In genomic region chr6:140677781-140678528, GRCh38 we compare ENCODE assay signal across 20 cellular contexts.
"Had no signal": no experiment of that assay in that cellular context is flagged by ENCODE, and none has a peak within 500 bp of the region (broad histone marks: within the 10 kb centered on the region; RNA-seq: fewer than 3 reads in every experiment).

No MANE protein-coding gene starts in this region.

- H3K27ac ChIP-seq: dorsolateral prefrontal cortex, left ventricle myocardium inferior, ovary had no signal

- H3K9me3 ChIP-seq: left ventricle myocardium inferior, ovary had no signal

- H3K27ac Mint-ChIP-seq: activated CD8-positive, alpha-beta memory T cell treated with anti-CD3 and anti-CD28 coated beads, Interleukin-2, amount 10 ng/mL, durations not matched to agents 7 days and 5 days; activated naive CD4-positive, alpha-beta T cell treated with anti-CD3 and anti-CD28 coated beads, Interleukin-2, amount 50 U/mL, for 72 hours; activated T-cell treated with anti-CD3 and anti-CD28 coated beads, Interleukin-2, amount 50 U/mL, for 24 hours; memory B cell; stimulated activated naive CD8-positive, alpha-beta T cell treated with anti-CD3 and anti-CD28 coated beads, Interleukin-15, amount 100 ng/mL, for 72 hours had no signal

- FAIRE-seq: islet of Langerhans, urothelium cell line had no signal

- H3K9me3 Mint-ChIP-seq: activated naive CD4-positive, alpha-beta T cell treated with anti-CD3 and anti-CD28 coated beads, Interleukin-2, amount 50 U/mL, for 72 hours; activated T-cell treated with anti-CD3 and anti-CD28 coated beads, Interleukin-2, amount 50 U/mL, for 24 hours had no signal

- H3K36me3 Mint-ChIP-seq: activated CD8-positive, alpha-beta memory T cell treated with anti-CD3 and anti-CD28 coated beads, Interleukin-2, amount 10 ng/mL, durations not matched to agents 7 days and 5 days; activated naive CD4-positive, alpha-beta T cell treated with anti-CD3 and anti-CD28 coated beads, Interleukin-2, amount 50 U/mL, for 72 hours; brain had no signal

- DNase-seq: activated CD4-positive, alpha-beta T cell treated with anti-CD3 and anti-CD28 coated beads, Interleukin-2, amount 50 U/mL, for 4 hours; activated CD4-positive, CD25-positive, alpha-beta regulatory T cell treated with anti-CD3 and anti-CD28 coated beads, Interleukin-2, amount 50 U/mL, for 72 hours; activated CD8-positive, alpha-beta memory T cell treated with anti-CD3 and anti-CD28 coated beads, Interleukin-2, amount 10 ng/mL, durations not matched to agents 7 days and 5 days; activated effector memory CD4-positive, alpha-beta T cell treated with anti-CD3 and anti-CD28 coated beads, Interleukin-2, amount 50 U/mL, for 16 hours; activated T-cell treated with anti-CD3 and anti-CD28 coated beads, Interleukin-2, amount 50 U/mL, for 24 hours; amygdala; cerebellar nuclear complex; dorsolateral prefrontal cortex; foreskin fibroblast; left ventricle myocardium inferior; ovary; stimulated activated CD4-positive, alpha-beta T cell treated with anti-CD3 and anti-CD28 coated beads, Interleukin-15, amount 100 ng/mL, for 24 hours; stimulated activated CD4-positive, alpha-beta T cell treated with anti-CD3 and anti-CD28 coated beads, Interleukin-4, amount 100 ng/mL, for 24 hours; stimulated activated naive CD8-positive, alpha-beta T cell treated with anti-CD3 and anti-CD28 coated beads, Interleukin-15, amount 100 ng/mL, for 72 hours had no signal

- H3K36me3 ChIP-seq: left ventricle myocardium inferior, ovary had no signal

- ATAC-seq: activated CD8-positive, alpha-beta memory T cell treated with anti-CD3 and anti-CD28 coated beads, Interleukin-2, amount 10 ng/mL, durations not matched to agents 7 days and 5 days; activated naive CD4-positive, alpha-beta T cell treated with anti-CD3 and anti-CD28 coated beads, Interleukin-2, amount 50 U/mL, for 72 hours; esophagus mucosa; stimulated activated naive CD8-positive, alpha-beta T cell treated with anti-CD3 and anti-CD28 coated beads, Interleukin-15, amount 100 ng/mL, for 72 hours had no signal

- H3K27me3 ChIP-seq: dorsolateral prefrontal cortex, ovary had no signal

- H3K27me3 Mint-ChIP-seq: activated CD8-positive, alpha-beta memory T cell treated with anti-CD3 and anti-CD28 coated beads, Interleukin-2, amount 10 ng/mL, durations not matched to agents 7 days and 5 days; brain; stimulated activated naive CD8-positive, alpha-beta T cell treated with anti-CD3 and anti-CD28 coated beads, Interleukin-15, amount 100 ng/mL, for 72 hours had no signal

- H3K4me3 Mint-ChIP-seq: activated CD8-positive, alpha-beta memory T cell treated with anti-CD3 and anti-CD28 coated beads, Interleukin-2, amount 10 ng/mL, durations not matched to agents 7 days and 5 days; activated T-cell treated with anti-CD3 and anti-CD28 coated beads, Interleukin-2, amount 50 U/mL, for 24 hours; brain; memory B cell; stimulated activated naive CD8-positive, alpha-beta T cell treated with anti-CD3 and anti-CD28 coated beads, Interleukin-15, amount 100 ng/mL, for 72 hours had no signal

- H3K4me1 Mint-ChIP-seq: activated CD8-positive, alpha-beta memory T cell treated with anti-CD3 and anti-CD28 coated beads, Interleukin-2, amount 10 ng/mL, durations not matched to agents 7 days and 5 days; memory B cell; stimulated activated naive CD8-positive, alpha-beta T cell treated with anti-CD3 and anti-CD28 coated beads, Interleukin-15, amount 100 ng/mL, for 72 hours had no signal

- H3K4me3 ChIP-seq: dorsolateral prefrontal cortex, left ventricle myocardium inferior, ovary had no signal
